In the genomic region with DNA sequence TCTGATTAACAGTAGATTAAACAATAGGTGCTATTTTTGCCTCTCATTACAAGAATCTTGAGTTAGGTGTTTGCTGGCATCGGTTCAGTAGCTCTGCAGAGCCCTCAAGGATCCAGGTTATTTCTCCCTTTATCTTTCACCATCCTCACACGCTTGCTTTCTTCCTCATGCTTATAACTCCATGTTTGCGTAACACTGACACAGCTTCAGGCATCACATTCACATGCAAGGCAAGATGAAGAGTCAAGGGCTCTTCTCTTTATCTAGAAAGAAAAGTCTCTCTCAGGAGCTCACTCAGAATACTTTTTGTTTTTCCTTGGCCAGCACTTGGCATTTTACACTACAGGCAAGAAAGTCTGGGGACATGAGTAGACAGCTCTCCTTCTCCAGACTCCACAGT, we compare ENCODE assay signal across 21 cellular contexts. TPM values are rescaled to one million over a fixed set of nuclear protein-coding genes. Genes with fewer than 3 reads are reported as not detected.
A peak's percentile ranks its signal among the peaks of the same experiment; 100 is the strongest.
DNase-seq lines count a peak whose midpoint lies in the region; ATAC-seq, FAIRE-seq and TF ChIP-seq lines count a peak whose summit lies in the region.
"Had no signal": no experiment of that assay in that cellular context is flagged by ENCODE, and none has a peak within 500 bp of the region (broad histone marks: within the 10 kb centered on the region; RNA-seq: fewer than 3 reads in every experiment).

No MANE protein-coding gene starts in this region.

- H3K4me1 ChIP-seq in NT2/D1 (ENCODE audit: insufficient read depth, insufficient read length) = no peaks in the 10 kb centered on the region
- H3K4me1 ChIP-seq: BE2C had no signal

- ATAC-seq in HG02678 (IDR thresholded peaks at IDR 0.05; ENCODE audit: unreplicated experiment) (no peak), HG02763 (IDR thresholded peaks at IDR 0.05; ENCODE audit: unreplicated experiment) (no peak), GM21737 (IDR thresholded peaks at IDR 0.05; ENCODE audit: unreplicated experiment) (no peak)
- ATAC-seq: GM12878, HepG2 had no signal

- H3K4me3 ChIP-seq in NT2/D1 (ENCODE audit: insufficient read length, low read depth) = no peak overlapping the region
- no peak overlapping the region for H3K4me3 ChIP-seq in epithelial cell of esophagus (ENCODE audit: low read length)
- H3K4me3 ChIP-seq: GM12878 had no signal

- peak; percentile 74 for FAIRE-seq in HTR-8/SVneo (lab: Jason Lieb, UNC)
- FAIRE-seq: A204.1, D721Med, GM12878, GM18507, HepG2 had no signal

- H3K27me3 ChIP-seq in NT2/D1 (ENCODE audit: insufficient read depth, insufficient read length) = no peaks in the 10 kb centered on the region

- no peak overlapping the region for H3K9ac ChIP-seq in NT2/D1 (ENCODE audit: insufficient read length, low read depth)
- H3K9ac ChIP-seq: KMS-11 had no signal

- TF ChIP-seq CTCF in epithelial cell of esophagus (IDR thresholded peaks at IDR 0.05; ENCODE audit: insufficient read depth, low read depth, low read length, missing control alignments) = no peak

- peak; percentile 92 for DNase-seq in DMS79 (lab: John Stamatoyannopoulos, UW)
- no peak for DNase-seq in HTR-8/SVneo (ENCODE audit: insufficient read length, low spot score)
- DNase-seq in NT2/D1 (ENCODE audit: low read depth, low spot score) = peak; percentile 32
- peak; percentile 66 for DNase-seq in epithelial cell of esophagus (ENCODE audit: low read depth)
- no peak for DNase-seq in HT-29 (ENCODE audit: low spot score)
- DNase-seq: BE2C; CD4-positive, alpha-beta memory T cell; DMS153; GOT3; HCEC 1CT; HFFc6 had no signal

- no peaks in the 10 kb centered on the region for H3K36me3 ChIP-seq in NT2/D1 (ENCODE audit: insufficient read depth, insufficient read length, low read length)
- H3K36me3 ChIP-seq: BE2C had no signal

- H3K9me3 ChIP-seq in NT2/D1 (ENCODE audit: insufficient read depth, low read length) = no peaks in the 10 kb centered on the region
- H3K9me3 ChIP-seq: BE2C had no signal

RNA-seq across cellular contexts. Expression of a gene that starts 24.2 kb away (rescaled TPM):
- 0.46 and 1.6 TPM in 2 replicates for total RNA-seq in HT-29 (2014; rRNA removed; shearing (Covaris generic))
- total RNA-seq: CD4-positive, alpha-beta memory T cell; G401; GM12878; HepG2 had no signal

Comparison
In these comparisons a context has a peak if more than half of its experiments do, and no peak if none do; other contexts are left out.
1. DNase-seq: peak in DMS79 (single experiment), NT2/D1 (single experiment) and epithelial cell of esophagus (single experiment); none in HTR-8/SVneo (single experiment) and HT-29 (single experiment).